In the genomic region with DNA sequence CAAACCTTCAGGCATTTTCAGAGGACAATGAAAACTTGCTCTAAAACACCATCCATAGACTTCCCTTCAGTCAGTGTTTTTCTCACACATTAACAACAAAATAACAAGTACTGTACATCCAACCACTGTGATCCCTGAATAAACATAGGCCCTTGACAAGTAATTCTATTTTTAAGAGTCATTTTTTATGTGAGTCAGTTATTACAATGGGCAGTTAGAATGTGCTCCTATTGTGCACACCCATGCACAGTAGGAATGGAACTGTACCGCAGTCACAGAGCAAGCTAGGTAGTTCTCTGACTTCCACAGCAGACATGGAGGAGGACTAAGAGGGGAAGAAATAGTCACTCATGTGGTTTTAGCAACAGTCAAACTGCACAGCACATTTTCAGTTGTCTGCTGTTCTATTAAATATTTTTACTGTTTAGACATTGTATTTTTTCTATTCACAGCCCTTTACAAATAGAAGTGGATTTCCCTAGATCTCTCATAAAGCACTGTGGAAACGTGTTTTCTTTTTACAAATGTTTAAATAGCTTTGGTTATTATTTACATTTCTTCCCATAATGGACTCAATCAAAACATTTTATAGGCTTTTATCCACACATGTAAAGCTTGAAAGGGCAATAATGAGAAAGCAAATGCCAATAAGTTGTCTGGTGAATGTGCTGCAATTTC, we compare ENCODE assay signal across 1 cellular context.
A peak's percentile ranks its signal among the peaks of the same experiment; 100 is the strongest.
TF ChIP-seq lines count a peak whose summit lies in the region.

No MANE protein-coding gene starts in this region.

TF ChIP-seq in HepG2, 621 proteins besides CTCF, POLR2A, EP300 and RAD21:
- TF ChIP-seq ATF1 (CRISPR knock-in tag; IDR thresholded peaks at IDR 0.05) (0 out of 2 replicates have a peak, but pooled peaks have one; percentile 13), SMARCC2 (IDR thresholded peaks at IDR 0.05) (0 out of 2 replicates have a peak, but pooled peaks have one; percentile 2), MAFF (IDR thresholded peaks at IDR 0.05; ENCODE audit: low read depth, low read length) (no peak)
